ENCODE assay signal across 27 cellular contexts in genomic region chr11:133825666-133826065, GRCh38. TPM values are rescaled to one million over a fixed set of nuclear protein-coding genes. Genes with fewer than 3 reads are reported as not detected.
DNase-seq lines count a peak whose midpoint lies in the region; ATAC-seq and TF ChIP-seq lines count a peak whose summit lies in the region.
"Had no signal": no experiment of that assay in that cellular context is flagged by ENCODE, and none has a peak within 500 bp of the region (broad histone marks: within the 10 kb centered on the region; RNA-seq: fewer than 3 reads in every experiment).

No MANE protein-coding gene starts in this region.

- H3K36me3 Mint-ChIP-seq in H9 (ENCODE audit: insufficient read depth in 1 of 3, low read depth in 3 of 3) = no peaks in the 10 kb centered on the region
- H3K36me3 Mint-ChIP-seq: CD14-positive monocyte; CD4-positive, alpha-beta memory T cell; CD4-positive, CD25-positive, alpha-beta regulatory T cell; CD8-positive, alpha-beta memory T cell had no signal

- intact Hi-C loops in cardiac septum (cut with DNase I) (no loop called here), left cardiac atrium (cut with DNase I) (no loop called here), vagina (cut with DNase I) (no loop called here)

- no peak overlapping the region for H2BK15ac ChIP-seq in H9 (ENCODE audit: low read depth, low read length)

- H2AFZ ChIP-seq in H9 (ENCODE audit: low read length) = no peak overlapping the region

- H4K8ac ChIP-seq in H9 (replicated peaks; ENCODE audit: insufficient read length, low read depth, low read length) = no peak overlapping the region

- no peaks in the 10 kb centered on the region for H3K36me3 ChIP-seq in vagina
- H3K36me3 ChIP-seq: BE2C, BLaER1 had no signal

- H4K91ac ChIP-seq in H9 (ENCODE audit: insufficient read length, low read depth, low read length) = no peak overlapping the region

- H3K4me1 Mint-ChIP-seq in H9 = peaks cover 2 to 14% of the 10 kb centered on the region in 2 experiments
- H3K4me1 Mint-ChIP-seq: CD14-positive monocyte; CD4-positive, alpha-beta memory T cell; CD4-positive, CD25-positive, alpha-beta regulatory T cell; CD8-positive, alpha-beta memory T cell had no signal

- H3K9ac ChIP-seq in H9 (ENCODE audit: extremely low read depth, insufficient read length, low read length) = no peak overlapping the region
- H3K9ac ChIP-seq: BLaER1 had no signal

- H3K4ac ChIP-seq in H9 (ENCODE audit: low read depth, low read length) = no peak overlapping the region

- H3K56ac ChIP-seq in H9 (ENCODE audit: insufficient read length, low read depth, low read length) = no peak overlapping the region

- no peak overlapping the region for H3K4me3 Mint-ChIP-seq in H9
- H3K4me3 Mint-ChIP-seq: CD14-positive monocyte; CD4-positive, alpha-beta memory T cell; CD4-positive, CD25-positive, alpha-beta regulatory T cell; CD8-positive, alpha-beta memory T cell had no signal

- no peak overlapping the region for H3T11ph ChIP-seq in H9 (ENCODE audit: low read length)

- no peaks in the 10 kb centered on the region for H3K4me1 ChIP-seq in vagina
- no peaks in the 10 kb centered on the region for H3K4me1 ChIP-seq in H9 (ENCODE audit: insufficient read depth, low read length)
- H3K4me1 ChIP-seq: BE2C, BLaER1 had no signal

- ATAC-seq in left cardiac atrium = no peak
- ATAC-seq: GM12878 had no signal

- TF ChIP-seq CTCF in coronary artery (IDR thresholded peaks at IDR 0.05) (no peak), vagina (IDR thresholded peaks at IDR 0.05) (no peak), H9 (conservative IDR thresholded peaks at IDR 0.05) (no peak)

- peak; percentile 36 for DNase-seq in cardiac septum (ENCODE audit: low spot score)
- no peak for DNase-seq in left cardiac atrium
- DNase-seq in coronary artery (ENCODE audit: low spot score) = peak; percentile 50
- DNase-seq in vagina (ENCODE audit: extremely low spot score in 2 of 2) = peak; percentile 52 to 72
- no peak for DNase-seq in H9
- no peak for DNase-seq in NCI-H187 (lab: John Stamatoyannopoulos, UW)
- DNase-seq: 8988T; ACHN; BE2C; C1 segment of cervical spinal cord; CD4-positive, alpha-beta memory T cell; CD4-positive, CD25-positive, alpha-beta regulatory T cell; CD8-positive, alpha-beta memory T cell; COR-L47; DMS 273 treated with DMSO at 0.1 percent for 48 hours; DMS153; DMS53; DMS79; DND-41; EL; GDM1 had no signal

- no peak overlapping the region for H2BK12ac ChIP-seq in H9 (ENCODE audit: insufficient read length, low read depth, low read length)

- H3K4me3 ChIP-seq in coronary artery (no peak overlapping the region), vagina (no peak overlapping the region)
- H3K4me3 ChIP-seq: BLaER1, GM12878 had no signal

- H2BK5ac ChIP-seq in H9 (ENCODE audit: insufficient read length, low read length) = no peak overlapping the region

- no peak overlapping the region for H4K5ac ChIP-seq in H9 (ENCODE audit: insufficient read length, low read depth, low read length)

- H3K79me1 ChIP-seq in H9 (ENCODE audit: insufficient read depth, low read depth, low read length, poor library complexity, severe bottlenecking) = no peaks in the 10 kb centered on the region

- TF ChIP-seq POLR2A in vagina (IDR thresholded peaks at IDR 0.05) = no peak

- H3K27ac Mint-ChIP-seq in H9 = no peak overlapping the region
- H3K27ac Mint-ChIP-seq: CD14-positive monocyte; CD4-positive, alpha-beta memory T cell; CD4-positive, CD25-positive, alpha-beta regulatory T cell had no signal

- H4K20me1 ChIP-seq in H9 (ENCODE audit: control insufficient read depth, insufficient read depth, insufficient read length) = no peaks in the 10 kb centered on the region
- H4K20me1 ChIP-seq: BLaER1 had no signal

- H3K23me2 ChIP-seq in H9 (ENCODE audit: insufficient read length, low read depth, low read length, poor library complexity, severe bottlenecking) = no peaks in the 10 kb centered on the region

- H3K79me2 ChIP-seq in H9 (ENCODE audit: insufficient read depth, low read length) = no peaks in the 10 kb centered on the region

- no peak overlapping the region for H2BK20ac ChIP-seq in H9 (ENCODE audit: low read depth, low read length, poor library complexity, severe bottlenecking)

- H3K9me3 Mint-ChIP-seq in H9 = no peaks in the 10 kb centered on the region
- H3K9me3 Mint-ChIP-seq: CD14-positive monocyte; CD4-positive, CD25-positive, alpha-beta regulatory T cell; CD8-positive, alpha-beta memory T cell had no signal

- H3K27ac ChIP-seq in coronary artery (no peak overlapping the region), vagina (no peak overlapping the region), H9 (ENCODE audit: insufficient read length, low read depth, low read length) (no peak overlapping the region)
- H3K27ac ChIP-seq: BLaER1 had no signal

- H3K14ac ChIP-seq in H9 (ENCODE audit: insufficient read depth, low read length) = no peak overlapping the region

- no peak overlapping the region for H2AK5ac ChIP-seq in H9 (ENCODE audit: insufficient read length, low read length)

- H3K18ac ChIP-seq in H9 (ENCODE audit: insufficient read length, low read depth, low read length) = no peak overlapping the region

- WGBS in H9 (ENCODE audit: extremely low coverage, insufficient read length, low lambda C conversion rate) = no CpG with 5 or more reads among the region's 3 CpGs

- H3K4me2 ChIP-seq in H9 (ENCODE audit: insufficient read depth, insufficient read length, low read length) = no peak overlapping the region
- H3K4me2 ChIP-seq: BLaER1 had no signal

- no peak overlapping the region for H2BK120ac ChIP-seq in H9 (ENCODE audit: low read depth, low read length, poor library complexity, severe bottlenecking)

- H3K27me3 ChIP-seq in vagina = no peaks in the 10 kb centered on the region
- H3K27me3 ChIP-seq in H9 (ENCODE audit: insufficient read depth, low read length) = no peaks in the 10 kb centered on the region
- H3K27me3 ChIP-seq: BLaER1 had no signal

- H3K23ac ChIP-seq in H9 (ENCODE audit: insufficient read length, low read depth, low read length) = no peak overlapping the region

- H3K9me3 ChIP-seq in vagina = no peaks in the 10 kb centered on the region
- no peaks in the 10 kb centered on the region for H3K9me3 ChIP-seq in H9 (ENCODE audit: control insufficient read depth, low read depth, low read length)
- H3K9me3 ChIP-seq: BE2C, BLaER1 had no signal

- peaks cover 2% of the 10 kb centered on the region for H3K27me3 Mint-ChIP-seq in H9 (ENCODE audit: low read depth)
- H3K27me3 Mint-ChIP-seq: CD4-positive, CD25-positive, alpha-beta regulatory T cell had no signal

RNA-seq across cellular contexts. Expression of gene SPATA19, which starts 19.6 kb away (rescaled TPM):
- total RNA-seq in cardiac septum (not detected), left cardiac atrium (not detected), vagina (not detected), H9 (2021) (not detected in 2 replicates)
- total RNA-seq: A673; CD4-positive, alpha-beta memory T cell; CD4-positive, CD25-positive, alpha-beta regulatory T cell; CD8-positive, alpha-beta memory T cell; Daoy; G401; GM12878 had no signal

Comparison
In these comparisons a context has a peak if more than half of its experiments do, and no peak if none do; other contexts are left out.
1. DNase-seq: peak in cardiac septum (single experiment), coronary artery (single experiment) and vagina (2 of 2); none in left cardiac atrium (single experiment), H9 (single experiment) and NCI-H187 (0 of 2).